In the genomic region with DNA sequence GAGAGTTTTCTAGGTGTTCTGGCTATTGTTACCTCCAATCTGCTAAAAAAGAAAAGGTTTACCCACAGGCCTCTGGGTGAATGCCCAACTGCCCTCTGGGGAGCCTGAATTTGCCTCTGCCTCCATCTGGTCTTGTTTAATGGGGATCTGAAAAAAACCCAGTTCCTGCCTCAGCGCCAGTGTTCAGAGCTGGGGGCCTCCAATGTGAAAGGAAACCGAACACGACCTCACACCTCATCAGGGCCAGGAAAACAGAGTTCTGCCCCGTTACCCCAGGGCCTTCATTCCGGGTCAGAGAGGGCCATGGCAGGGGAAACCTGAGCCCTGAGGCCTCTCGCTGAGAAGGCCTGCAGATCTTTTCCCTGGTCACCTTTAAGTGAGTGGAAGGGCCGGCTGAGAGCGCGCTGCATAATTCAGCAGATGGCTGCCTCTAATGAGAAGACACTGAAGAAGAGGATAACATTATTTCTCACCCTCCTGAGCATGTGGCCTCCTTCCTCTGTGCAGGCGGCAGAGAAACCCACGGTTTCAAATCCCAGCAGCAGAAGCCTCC, we compare ENCODE assay signal across 8 cellular contexts. TPM values are rescaled to one million over a fixed set of nuclear protein-coding genes. Genes with fewer than 3 reads are reported as not detected.
A peak's percentile ranks its signal among the peaks of the same experiment; 100 is the strongest.
DNase-seq lines count a peak whose midpoint lies in the region; ATAC-seq and TF ChIP-seq lines count a peak whose summit lies in the region.

No MANE protein-coding gene starts in this region.

- H3K27me3 ChIP-seq in esophagus muscularis mucosa = no peaks in the 10 kb centered on the region

- H3K9me3 ChIP-seq in esophagus muscularis mucosa = no peaks in the 10 kb centered on the region

- H3K36me3 Mint-ChIP-seq in stimulated activated memory B cell treated with anti-CD40 and anti-IgM and Interleukin-4, amounts not matched to agents 10 μg/mL and 1 μg/mL and 100 μg/mL, for 72 hours = peaks cover 6% of the 10 kb centered on the region

- 65% methylated on average over 11 of the region's 11 CpGs for WGBS in esophagus muscularis mucosa

- H3K9me3 Mint-ChIP-seq in stimulated activated memory B cell treated with anti-CD40 and anti-IgM and Interleukin-4, amounts not matched to agents 10 μg/mL and 1 μg/mL and 100 μg/mL, for 72 hours = no peaks in the 10 kb centered on the region

- peaks cover 13 to 54% (median 45%) of the 10 kb centered on the region in 4 donors for H3K4me1 ChIP-seq in esophagus muscularis mucosa

- H3K4me3 ChIP-seq in esophagus muscularis mucosa = peak overlapping the region in 1 of 4 donors; percentile 7

- H3K27ac ChIP-seq in esophagus muscularis mucosa (replicated peaks in 1 of 4) = peak overlapping the region; percentile 79 to 85 (median 81)

- ATAC-seq in GM21576 (IDR thresholded peaks at IDR 0.05; ENCODE audit: unreplicated experiment) = peak; percentile 39
- ATAC-seq in stimulated activated memory B cell treated with anti-CD40 and anti-IgM and Interleukin-4, amounts not matched to agents 10 μg/mL and 1 μg/mL and 100 μg/mL, for 72 hours = peak; percentile 85

- intact Hi-C loops in esophagus muscularis mucosa (cut with DNase I) = no loop called here

- no peaks in the 10 kb centered on the region for H3K27me3 Mint-ChIP-seq in stimulated activated memory B cell treated with anti-CD40 and anti-IgM and Interleukin-4, amounts not matched to agents 10 μg/mL and 1 μg/mL and 100 μg/mL, for 72 hours

- TF ChIP-seq EP300 in esophagus muscularis mucosa (IDR thresholded peaks at IDR 0.05) = no peak

- peak overlapping the region; percentile 87 for H3K4me3 Mint-ChIP-seq in stimulated activated memory B cell treated with anti-CD40 and anti-IgM and Interleukin-4, amounts not matched to agents 10 μg/mL and 1 μg/mL and 100 μg/mL, for 72 hours

- H3K36me3 ChIP-seq in esophagus muscularis mucosa = no peaks in the 10 kb centered on the region

- no peak for TF ChIP-seq POLR2A in esophagus muscularis mucosa (IDR thresholded peaks at IDR 0.05; ENCODE audit: low read depth)

- peak overlapping the region; percentile 99 for H3K27ac Mint-ChIP-seq in stimulated activated memory B cell treated with anti-CD40 and anti-IgM and Interleukin-4, amounts not matched to agents 10 μg/mL and 1 μg/mL and 100 μg/mL, for 72 hours

- peaks cover 64% of the 10 kb centered on the region for H3K4me1 Mint-ChIP-seq in stimulated activated memory B cell treated with anti-CD40 and anti-IgM and Interleukin-4, amounts not matched to agents 10 μg/mL and 1 μg/mL and 100 μg/mL, for 72 hours

- TF ChIP-seq CTCF in esophagus muscularis mucosa (IDR thresholded peaks at IDR 0.05) = no peak

- DNase-seq in EH (ENCODE audit: low read depth) = peak; percentile 44
- DNase-seq in NCI-H524 treated with DMSO at 0.1 percent for 48 hours (lab: John Stamatoyannopoulos, UW) = peak; percentile 46
- no peak for DNase-seq in esophagus muscularis mucosa (ENCODE audit: extremely low spot score)
- DNase-seq in hypothalamus (lab: John Stamatoyannopoulos, UW) = no peak
- DNase-seq in NCI-H748 (lab: John Stamatoyannopoulos, UW; ENCODE audit: unreplicated experiment) = no peak
- DNase-seq in OCI-M2 (lab: John Stamatoyannopoulos, UW; ENCODE audit: unreplicated experiment) = no peak

RNA-seq across cellular contexts. Expression of a gene that starts 6.8 kb away (rescaled TPM):
- total RNA-seq in esophagus muscularis mucosa = 10 to 100 TPM; 51.5 to 67.2 (median 60.5) TPM

Comparison
In these comparisons a context has a peak if more than half of its experiments do, and no peak if none do; other contexts are left out.
1. DNase-seq: peak in EH (single experiment) and NCI-H524 treated with DMSO at 0.1 percent for 48 hours (single experiment); none in esophagus muscularis mucosa (single experiment), hypothalamus (0 of 51), NCI-H748 (single experiment) and OCI-M2 (single experiment).